Comparison of ENCODE assay signal across 13 cellular contexts in the genomic region with DNA sequence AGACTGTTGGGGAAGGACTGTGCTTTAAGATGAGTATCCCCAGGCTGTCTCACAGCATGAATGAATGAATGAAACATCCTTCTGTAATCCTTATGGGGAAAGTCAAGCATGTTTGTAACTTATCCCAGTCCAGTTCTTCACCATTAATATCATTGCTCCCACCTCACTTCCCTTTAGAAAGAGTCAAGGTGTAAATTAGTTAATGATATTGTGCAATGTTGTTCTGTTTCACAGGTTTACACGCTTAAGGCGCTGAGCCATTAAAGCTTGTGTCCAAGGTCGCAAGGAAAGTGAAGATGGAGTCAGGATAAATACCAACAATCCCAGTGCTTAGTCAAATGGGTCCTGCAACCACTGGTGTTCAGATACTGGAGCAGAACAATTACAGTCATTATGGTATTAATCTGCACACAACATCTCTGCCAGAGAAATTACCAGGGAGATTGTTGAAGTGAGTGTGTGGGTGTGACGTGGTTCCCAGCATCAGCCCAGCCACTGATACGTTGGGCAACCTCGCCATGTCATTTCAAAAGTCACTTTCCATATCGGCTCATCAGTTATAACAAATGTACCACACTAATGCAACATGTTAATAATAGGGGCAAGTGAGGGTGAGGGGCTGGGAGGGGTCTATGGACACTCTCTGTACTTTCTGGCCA. TPM values are rescaled to one million over a fixed set of nuclear protein-coding genes. Genes with fewer than 3 reads are reported as not detected.
DNase-seq lines count a peak whose midpoint lies in the region; ATAC-seq and TF ChIP-seq lines count a peak whose summit lies in the region.
"Had no signal": no experiment of that assay in that cellular context is flagged by ENCODE, and none has a peak within 500 bp of the region (broad histone marks: within the 10 kb centered on the region; RNA-seq: fewer than 3 reads in every experiment).

No MANE protein-coding gene starts in this region.

- no peaks in the 10 kb centered on the region for H3K9me2 ChIP-seq in SK-N-SH

- no peak overlapping the region for H3K27ac Mint-ChIP-seq in endodermal cell
- no peak overlapping the region for H3K27ac Mint-ChIP-seq in osteocyte (ENCODE audit: unreplicated experiment)

- H3K9me3 ChIP-seq in SK-N-SH (no peaks in the 10 kb centered on the region), endodermal cell (ENCODE audit: control insufficient read depth, low read length) (no peaks in the 10 kb centered on the region)
- H3K9me3 ChIP-seq: pancreas had no signal

- H3K4me2 ChIP-seq in SK-N-SH: peak overlapping the region; percentile 79; the same call in 1 of the 2 replicates

- H3K4me3 ChIP-seq in SK-N-SH (ENCODE audit: low read depth in 2 of 2, low read length in 1 of 2) (no peak overlapping the region), NB4 (ENCODE audit: low read depth, low read length) (no peak overlapping the region), endodermal cell (ENCODE audit: low read length) (peak overlapping the region; percentile 89)

- H3K79me2 ChIP-seq in SK-N-SH (ENCODE audit: insufficient read depth): peaks cover 34% of the 10 kb centered on the region

- TF ChIP-seq EP300 in SK-N-SH (IDR thresholded peaks at IDR 0.05; ENCODE audit: borderline replicate concordance in 1 of 2, low read depth in 1 of 2, low read length in 1 of 2): no peak

- no peak for TF ChIP-seq POLR2A in NB4 (IDR thresholded peaks at IDR 0.05; ENCODE audit: extremely low read depth, insufficient read length)

- H3K4me1 ChIP-seq in SK-N-SH (ENCODE audit: control insufficient read depth in 1 of 2, insufficient read depth in 2 of 2, low read depth in 1 of 2, low read length in 1 of 2) (peaks cover 8 to 26% of the 10 kb centered on the region in 2 experiments; a peak in 2 of 4 replicates), endodermal cell (ENCODE audit: control insufficient read depth, insufficient read depth, low read length) (peaks cover 4% of the 10 kb centered on the region)

- no peak overlapping the region for H3K9ac ChIP-seq in SK-N-SH
- no peak overlapping the region for H3K9ac ChIP-seq in endodermal cell (ENCODE audit: extremely low read depth, low read length, poor library complexity, severe bottlenecking)

- H3K27me3 ChIP-seq in SK-N-SH (ENCODE audit: insufficient read depth) (no peaks in the 10 kb centered on the region), endodermal cell (ENCODE audit: control insufficient read depth, insufficient read depth, low read length, poor library complexity, severe bottlenecking) (peaks cover 15% of the 10 kb centered on the region)
- H3K27me3 ChIP-seq: pancreas had no signal

- no peak for TF ChIP-seq RAD21 in SK-N-SH (IDR thresholded peaks at IDR 0.05; ENCODE audit: low read length)

- ATAC-seq in SK-N-SH treated with all-trans-retinoic acid at 6 μM for 48 hours: no peak

- H3K36me3 Mint-ChIP-seq in endodermal cell (ENCODE audit: low read depth) (peaks cover under 1% of the 10 kb centered on the region), osteocyte (ENCODE audit: unreplicated experiment) (no peaks in the 10 kb centered on the region)

- POLR2A ChIA-PET in SK-N-SH (lab: Yijun Ruan, JAX): no interaction called here

- H3K4me3 Mint-ChIP-seq in endodermal cell: peak overlapping the region; percentile 94
- H3K4me3 Mint-ChIP-seq in osteocyte (ENCODE audit: unreplicated experiment): peak overlapping the region; percentile 83

- peaks cover 24% of the 10 kb centered on the region for H3F3A ChIP-seq in SK-N-SH (replicated peaks; ENCODE audit: insufficient read depth)

- no peak overlapping the region for H3K27ac ChIP-seq in SK-N-SH (ENCODE audit: low read depth in 2 of 2, low read length in 1 of 2)
- no peak overlapping the region for H3K27ac ChIP-seq in endodermal cell (ENCODE audit: low read depth, low read length)

- CTCF ChIA-PET in SK-N-SH (lab: Yijun Ruan, JAX): interaction anchor here (0.8 to 2.0 kb wide), 6 partner anchors 143 to 266 kb away, joined by 3 to 7 read pairs (median 3); no protein-coding TSS in a partner anchor

- H3K27me3 Mint-ChIP-seq in endodermal cell (ENCODE audit: insufficient read depth) (peaks cover 39% of the 10 kb centered on the region), osteocyte (ENCODE audit: unreplicated experiment) (peaks cover 38% of the 10 kb centered on the region)

- intact Hi-C loops in head of caudate nucleus (cut with DNase I): no loop called here

- WGBS in SK-N-SH (ENCODE audit: low lambda C conversion rate): 80% methylated on average over 7 of the region's 7 CpGs
- WGBS in endodermal cell (ENCODE audit: insufficient coverage in 1 of 2, insufficient read length in 1 of 2), 2 experiments: 97 to 100% methylated on average over 3 to 6 of the region's 7 CpGs

- H3K4me1 Mint-ChIP-seq in endodermal cell: peaks cover 40% of the 10 kb centered on the region
- peaks cover 21% of the 10 kb centered on the region for H3K4me1 Mint-ChIP-seq in osteocyte (ENCODE audit: unreplicated experiment)

- no peaks in the 10 kb centered on the region for H3K9me3 Mint-ChIP-seq in endodermal cell
- no peaks in the 10 kb centered on the region for H3K9me3 Mint-ChIP-seq in osteocyte (ENCODE audit: unreplicated experiment)

- H3K36me3 ChIP-seq in SK-N-SH (replicated peaks in 1 of 2; ENCODE audit: control insufficient read depth in 1 of 2, insufficient read depth in 2 of 2, low read length in 1 of 2) (no peaks in the 10 kb centered on the region), endodermal cell (ENCODE audit: control insufficient read depth, insufficient read depth, low read length) (peaks cover under 1% of the 10 kb centered on the region)
- H3K36me3 ChIP-seq: pancreas had no signal

- DNase-seq in SK-N-SH (peak; percentile 27), NB4 (ENCODE audit: low read depth) (peak; percentile 18), endodermal cell (no peak), osteocyte (ENCODE audit: extremely low spot score, unreplicated experiment) (no peak), head of caudate nucleus (no peak), iPS-NIHi7 (ENCODE audit: extremely low spot score) (no peak)
- DNase-seq in stimulated activated CD4-positive, alpha-beta T cell treated with anti-CD3 and anti-CD28 coated beads, Interleukin-4, amount 100 ng/mL, for 1 hour: no peak
- DNase-seq: hypothalamus; NCI-H1436 treated with DMSO at 0.1 percent for 48 hours; NCI-H510A; stimulated activated CD4-positive, alpha-beta T cell treated with anti-CD3 and anti-CD28 coated beads, Interleukin-12 subunit alpha, Interleukin-12 subunit beta, amount 100 ng/mL, for 4 hours had no signal

- no peak overlapping the region for H2AFZ ChIP-seq in SK-N-SH (ENCODE audit: low read depth)

- H4K20me1 ChIP-seq in SK-N-SH (ENCODE audit: insufficient read depth): peaks cover 21% of the 10 kb centered on the region

- TF ChIP-seq CTCF in SK-N-SH (IDR thresholded peaks at IDR 0.05) (no peak), NB4 (IDR thresholded peaks at IDR 0.05; ENCODE audit: low read depth, low read length) (no peak), endodermal cell (conservative IDR thresholded peaks at IDR 0.05) (no peak), osteocyte (IDR thresholded peaks at IDR 0.05) (no peak)

TF ChIP-seq in SK-N-SH, 30 proteins besides CTCF, POLR2A, EP300 and RAD21:
- TF ChIP-seq, protein P1, sequence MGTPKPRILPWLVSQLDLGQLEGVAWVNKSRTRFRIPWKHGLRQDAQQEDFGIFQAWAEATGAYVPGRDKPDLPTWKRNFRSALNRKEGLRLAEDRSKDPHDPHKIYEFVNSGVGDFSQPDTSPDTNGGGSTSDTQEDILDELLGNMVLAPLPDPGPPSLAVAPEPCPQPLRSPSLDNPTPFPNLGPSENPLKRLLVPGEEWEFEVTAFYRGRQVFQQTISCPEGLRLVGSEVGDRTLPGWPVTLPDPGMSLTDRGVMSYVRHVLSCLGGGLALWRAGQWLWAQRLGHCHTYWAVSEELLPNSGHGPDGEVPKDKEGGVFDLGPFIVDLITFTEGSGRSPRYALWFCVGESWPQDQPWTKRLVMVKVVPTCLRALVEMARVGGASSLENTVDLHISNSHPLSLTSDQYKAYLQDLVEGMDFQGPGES (IDR thresholded peaks at IDR 0.05; ENCODE audit: low read depth, low read length): no peak

TF ChIP-seq in SK-N-SH treated with all-trans-retinoic acid at 6 μM for 48 hours, 23 proteins besides CTCF, POLR2A, EP300 and RAD21:
- no peak for TF ChIP-seq ZNF8 (CRISPR knock-in tag; IDR thresholded peaks at IDR 0.05)
- no peak for TF ChIP-seq CSDC2 (CRISPR knock-in tag; IDR thresholded peaks at IDR 0.05)
- TF ChIP-seq, protein P2, sequence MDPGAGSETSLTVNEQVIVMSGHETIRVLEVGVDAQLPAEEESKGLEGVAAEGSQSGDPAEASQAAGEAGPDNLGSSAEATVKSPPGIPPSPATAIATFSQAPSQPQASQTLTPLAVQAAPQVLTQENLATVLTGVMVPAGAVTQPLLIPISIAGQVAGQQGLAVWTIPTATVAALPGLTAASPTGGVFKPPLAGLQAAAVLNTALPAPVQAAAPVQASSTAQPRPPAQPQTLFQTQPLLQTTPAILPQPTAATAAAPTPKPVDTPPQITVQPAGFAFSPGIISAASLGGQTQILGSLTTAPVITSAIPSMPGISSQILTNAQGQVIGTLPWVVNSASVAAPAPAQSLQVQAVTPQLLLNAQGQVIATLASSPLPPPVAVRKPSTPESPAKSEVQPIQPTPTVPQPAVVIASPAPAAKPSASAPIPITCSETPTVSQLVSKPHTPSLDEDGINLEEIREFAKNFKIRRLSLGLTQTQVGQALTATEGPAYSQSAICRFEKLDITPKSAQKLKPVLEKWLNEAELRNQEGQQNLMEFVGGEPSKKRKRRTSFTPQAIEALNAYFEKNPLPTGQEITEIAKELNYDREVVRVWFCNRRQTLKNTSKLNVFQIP (CRISPR knock-in tag; IDR thresholded peaks at IDR 0.05; ENCODE audit: borderline replicate concordance, low read depth): no peak
- no peak for TF ChIP-seq TCF4 (CRISPR knock-in tag; IDR thresholded peaks at IDR 0.05; ENCODE audit: borderline replicate concordance)

RNA-seq across cellular contexts. Expression of a gene that starts 1.5 kb away (rescaled TPM):
- 8.1 and 8.7 TPM in 2 replicates for polyA plus RNA-seq in SK-N-SH (2012; rRNA removed)
- polyA plus RNA-seq in SK-N-SH (2012; cell fraction: cytosol; rRNA removed): 7.3 and 8.5 TPM in 2 replicates
- 14.9 and 23.4 TPM in 2 replicates for polyA plus RNA-seq in SK-N-SH (2012; cell fraction: nucleus; rRNA removed)
- total RNA-seq in endodermal cell (10 to 100 TPM; 40.0 to 89.2 TPM), osteocyte (87.8 and 89.5 TPM in 2 replicates)
- polyA plus RNA-seq in endodermal cell (2013, experiment 1 of 2): 50.6 TPM
- polyA plus RNA-seq in endodermal cell (2013, experiment 2 of 2): 51.3 TPM

Comparison
In these comparisons a context has a peak if more than half of its experiments do, and no peak if none do; other contexts are left out.
1. DNase-seq: peak in SK-N-SH (single experiment) and NB4 (single experiment); none in endodermal cell (single experiment), osteocyte (single experiment), head of caudate nucleus (0 of 42), stimulated activated CD4-positive, alpha-beta T cell treated with anti-CD3 and anti-CD28 coated beads, Interleukin-4, amount 100 ng/mL, for 1 hour (single experiment) and iPS-NIHi7 (single experiment).